ENCODE assay signal across 18 cellular contexts in genomic region chr11:76656087-76656531, GRCh38. TPM values are rescaled to one million over a fixed set of nuclear protein-coding genes. Genes with fewer than 3 reads are reported as not detected.
A peak's percentile ranks its signal among the peaks of the same experiment; 100 is the strongest.
DNase-seq lines count a peak whose midpoint lies in the region; ATAC-seq and TF ChIP-seq lines count a peak whose summit lies in the region.
"Had no signal": no experiment of that assay in that cellular context is flagged by ENCODE, and none has a peak within 500 bp of the region (broad histone marks: within the 10 kb centered on the region; RNA-seq: fewer than 3 reads in every experiment).

No MANE protein-coding gene starts in this region.

- H3K4ac ChIP-seq in H9 (ENCODE audit: low read depth, low read length) = no peak overlapping the region
- no peak overlapping the region for H3K4ac ChIP-seq in mesenchymal stem cell (ENCODE audit: low read depth in 1 of 2, low read length in 2 of 2)

- WGBS in H9 (ENCODE audit: extremely low coverage, insufficient read length, low lambda C conversion rate) = no CpG with 5 or more reads among the region's 8 CpGs
- 91% methylated on average over 6 of the region's 8 CpGs for WGBS in mesenchymal stem cell
- WGBS in smooth muscle cell (ENCODE audit: low lambda C conversion rate) = 91% methylated on average over 8 of the region's 8 CpGs

- H3K27me3 ChIP-seq in H9 (ENCODE audit: insufficient read depth, low read length) = no peaks in the 10 kb centered on the region
- H3K27me3 ChIP-seq in mesenchymal stem cell (ENCODE audit: control insufficient read depth in 1 of 2, insufficient read depth in 1 of 2, low read length in 2 of 2) = peaks cover 0 to 3% of the 10 kb centered on the region in 2 experiments
- no peaks in the 10 kb centered on the region for H3K27me3 ChIP-seq in smooth muscle cell (ENCODE audit: low read depth)
- H3K27me3 ChIP-seq in MM.1S (replicated peaks; ENCODE audit: insufficient read depth, low read length) = 0 out of 2 replicates have a peak, but pooled peaks cover 10% of the 10 kb centered on the region
- H3K27me3 ChIP-seq: testis had no signal

- H3K4me1 Mint-ChIP-seq in H9 (peaks cover 11 to 29% of the 10 kb centered on the region in 2 experiments), chondrocyte (ENCODE audit: low read depth) (peaks cover 64% of the 10 kb centered on the region)

- H3K9me3 Mint-ChIP-seq in H9 = no peaks in the 10 kb centered on the region
- no peaks in the 10 kb centered on the region for H3K9me3 Mint-ChIP-seq in chondrocyte (ENCODE audit: low read depth)
- H3K9me3 Mint-ChIP-seq: activated T-helper 1 cell treated with anti-CD3 and anti-CD28 coated beads, Interleukin-12 subunit alpha, Interleukin-12 subunit beta, Interleukin-2, Interleukin-4 antibody, amounts not matched to agents 30 ng/mL and 10 ng/mL and 1 ng/mL, durations not matched to agents 14 hours and 24 hours and 36 hours had no signal

- H3K27me3 Mint-ChIP-seq in H9 (ENCODE audit: low read depth) = peaks cover 2% of the 10 kb centered on the region
- H3K27me3 Mint-ChIP-seq in chondrocyte (ENCODE audit: low read depth) = no peaks in the 10 kb centered on the region

- H2AK5ac ChIP-seq in H9 (ENCODE audit: insufficient read length, low read length) (no peak overlapping the region), mesenchymal stem cell (ENCODE audit: low read length, severe bottlenecking) (no peak overlapping the region)

- H2BK12ac ChIP-seq in H9 (ENCODE audit: insufficient read length, low read depth, low read length) (no peak overlapping the region), mesenchymal stem cell (ENCODE audit: low read length in 2 of 2) (peak overlapping the region in 1 of 2 experiments; percentile 78)

- H3K79me2 ChIP-seq in H9 (ENCODE audit: insufficient read depth, low read length) (no peaks in the 10 kb centered on the region), smooth muscle cell (ENCODE audit: low read depth) (peaks cover 11% of the 10 kb centered on the region), MM.1S (ENCODE audit: low read length) (no peaks in the 10 kb centered on the region)

- no peak overlapping the region for H3K18ac ChIP-seq in H9 (ENCODE audit: insufficient read length, low read depth, low read length)
- peak overlapping the region; percentile 22 to 33 for H3K18ac ChIP-seq in mesenchymal stem cell (ENCODE audit: low read depth in 1 of 2, low read length in 2 of 2)

- H3K9me3 ChIP-seq in H9 (ENCODE audit: control insufficient read depth, low read depth, low read length) = no peaks in the 10 kb centered on the region
- H3K9me3 ChIP-seq in mesenchymal stem cell (ENCODE audit: control insufficient read depth, low read length) = no peaks in the 10 kb centered on the region
- no peaks in the 10 kb centered on the region for H3K9me3 ChIP-seq in smooth muscle cell (replicated peaks; ENCODE audit: low read depth)
- no peaks in the 10 kb centered on the region for H3K9me3 ChIP-seq in MM.1S (replicated peaks; ENCODE audit: insufficient read depth, low read length)
- H3K9me3 ChIP-seq: SK-N-SH, testis had no signal

- H3K4me2 ChIP-seq in H9 (ENCODE audit: insufficient read depth, insufficient read length, low read length) (no peak overlapping the region), mesenchymal stem cell (ENCODE audit: low read length, poor library complexity, severe bottlenecking) (no peak overlapping the region), smooth muscle cell (peak overlapping the region; percentile 31), MM.1S (ENCODE audit: low read depth, low read length) (no peak overlapping the region)
- H3K4me2 ChIP-seq: SK-N-SH had no signal

- H4K91ac ChIP-seq in H9 (ENCODE audit: insufficient read length, low read depth, low read length) = no peak overlapping the region
- peak overlapping the region; percentile 52 for H4K91ac ChIP-seq in mesenchymal stem cell (ENCODE audit: low read length)

- no peak overlapping the region for H2BK20ac ChIP-seq in H9 (ENCODE audit: low read depth, low read length, poor library complexity, severe bottlenecking)

- H2AFZ ChIP-seq in H9 (ENCODE audit: low read length) (no peak overlapping the region), mesenchymal stem cell (ENCODE audit: low read depth, low read length) (no peak overlapping the region), smooth muscle cell (ENCODE audit: low read depth) (no peak overlapping the region), MM.1S (ENCODE audit: low read length) (no peak overlapping the region)

- H3K27ac ChIP-seq in H9 (ENCODE audit: insufficient read length, low read depth, low read length) (no peak overlapping the region), mesenchymal stem cell (ENCODE audit: low read length, poor library complexity, severe bottlenecking) (no peak overlapping the region), smooth muscle cell (ENCODE audit: low read depth) (peak overlapping the region; percentile 96), MM.1S (ENCODE audit: low read length) (no peak overlapping the region)
- H3K27ac ChIP-seq: testis had no signal

- H3K79me1 ChIP-seq in H9 (ENCODE audit: insufficient read depth, low read depth, low read length, poor library complexity, severe bottlenecking) (no peaks in the 10 kb centered on the region), mesenchymal stem cell (replicated peaks; ENCODE audit: low read length, poor library complexity, severe bottlenecking) (no peaks in the 10 kb centered on the region)

- no peaks in the 10 kb centered on the region for H3K9me2 ChIP-seq in MM.1S (replicated peaks; ENCODE audit: insufficient read depth, low read length)
- H3K9me2 ChIP-seq: SK-N-SH had no signal

- H2BK120ac ChIP-seq in H9 (ENCODE audit: low read depth, low read length, poor library complexity, severe bottlenecking) (no peak overlapping the region), mesenchymal stem cell (ENCODE audit: low read depth, low read length) (no peak overlapping the region)

- H3K36me3 ChIP-seq in mesenchymal stem cell (ENCODE audit: control insufficient read depth in 1 of 2, insufficient read depth in 2 of 2, low read depth in 1 of 2, low read length in 2 of 2) (peaks cover 32 to 55% of the 10 kb centered on the region in 2 experiments), smooth muscle cell (ENCODE audit: low read depth) (no peaks in the 10 kb centered on the region), MM.1S (replicated peaks; ENCODE audit: insufficient read depth, low read length) (no peaks in the 10 kb centered on the region)

- peak; percentile 27 for DNase-seq in H9
- peak; percentile 57 for DNase-seq in chondrocyte (ENCODE audit: low spot score)
- DNase-seq in mesenchymal stem cell = no peak
- DNase-seq in smooth muscle cell (lab: John Stamatoyannopoulos, UW; ENCODE audit: unreplicated experiment) = no peak
- no peak for DNase-seq in NCI-H187 (lab: John Stamatoyannopoulos, UW)
- DNase-seq in MM.1S = no peak
- DNase-seq: amniotic stem cell; cerebellar nuclear complex; foreskin fibroblast; NCI-H2029; NCI-H524 treated with DMSO at 0.1 percent for 48 hours; stimulated activated CD4-positive, alpha-beta T cell treated with anti-CD3 and anti-CD28 coated beads, Interleukin-2, amount 100 ng/mL, for 48 hours; testis had no signal

- H3K14ac ChIP-seq in H9 (ENCODE audit: insufficient read depth, low read length) (no peak overlapping the region), mesenchymal stem cell (ENCODE audit: low read length in 2 of 2) (no peak overlapping the region)

- TF ChIP-seq CTCF in H9 (conservative IDR thresholded peaks at IDR 0.05) (no peak), chondrocyte (IDR thresholded peaks at IDR 0.05) (no peak), smooth muscle cell (IDR thresholded peaks at IDR 0.05; ENCODE audit: borderline replicate concordance, insufficient read depth, poor library complexity, severe bottlenecking) (no peak), MM.1S (IDR thresholded peaks at IDR 0.05; ENCODE audit: low read length) (no peak)

- H3K23ac ChIP-seq in H9 (ENCODE audit: insufficient read length, low read depth, low read length) (no peak overlapping the region), mesenchymal stem cell (ENCODE audit: low read length in 2 of 2) (no peak overlapping the region)

- H2BK5ac ChIP-seq in H9 (ENCODE audit: insufficient read length, low read length) (no peak overlapping the region), mesenchymal stem cell (ENCODE audit: low read depth, low read length, poor library complexity, severe bottlenecking) (no peak overlapping the region)

- H3K4me3 Mint-ChIP-seq in H9 (no peak overlapping the region), chondrocyte (ENCODE audit: unreplicated experiment) (no peak overlapping the region)
- H3K4me3 Mint-ChIP-seq: activated T-helper 1 cell treated with anti-CD3 and anti-CD28 coated beads, Interleukin-12 subunit alpha, Interleukin-12 subunit beta, Interleukin-2, Interleukin-4 antibody, amounts not matched to agents 30 ng/mL and 10 ng/mL and 1 ng/mL, durations not matched to agents 14 hours and 24 hours and 36 hours had no signal

- H3K27ac Mint-ChIP-seq in H9 (no peak overlapping the region; a peak in 1 of 7 replicates), chondrocyte (ENCODE audit: unreplicated experiment) (peak overlapping the region; percentile 74)
- H3K27ac Mint-ChIP-seq: activated T-helper 1 cell treated with anti-CD3 and anti-CD28 coated beads, Interleukin-12 subunit alpha, Interleukin-12 subunit beta, Interleukin-2, Interleukin-4 antibody, amounts not matched to agents 30 ng/mL and 10 ng/mL and 1 ng/mL, durations not matched to agents 14 hours and 24 hours and 36 hours had no signal

- H4K8ac ChIP-seq in H9 (replicated peaks; ENCODE audit: insufficient read length, low read depth, low read length) (no peak overlapping the region), mesenchymal stem cell (ENCODE audit: low read length) (peak overlapping the region; percentile 57)

- H2BK15ac ChIP-seq in H9 (ENCODE audit: low read depth, low read length) (no peak overlapping the region), mesenchymal stem cell (ENCODE audit: low read depth, poor library complexity, severe bottlenecking) (peak overlapping the region; percentile 71)

- no peak overlapping the region for H3K56ac ChIP-seq in H9 (ENCODE audit: insufficient read length, low read depth, low read length)

- no peaks in the 10 kb centered on the region for H3K23me2 ChIP-seq in H9 (ENCODE audit: insufficient read length, low read depth, low read length, poor library complexity, severe bottlenecking)

- no peak overlapping the region for H4K5ac ChIP-seq in H9 (ENCODE audit: insufficient read length, low read depth, low read length)

- H3F3A ChIP-seq in smooth muscle cell (ENCODE audit: low read depth) (peaks cover 7% of the 10 kb centered on the region), MM.1S (ENCODE audit: insufficient read depth, low read length) (no peaks in the 10 kb centered on the region)

- H3K9ac ChIP-seq in H9 (ENCODE audit: extremely low read depth, insufficient read length, low read length) = no peak overlapping the region
- peak overlapping the region; percentile 4 for H3K9ac ChIP-seq in mesenchymal stem cell (ENCODE audit: low read length)
- no peak overlapping the region for H3K9ac ChIP-seq in smooth muscle cell (ENCODE audit: low read depth)
- H3K9ac ChIP-seq in MM.1S (ENCODE audit: low read length) = no peak overlapping the region
- H3K9ac ChIP-seq: SK-N-SH had no signal

- H3T11ph ChIP-seq in H9 (ENCODE audit: low read length) = no peak overlapping the region

- H3K4me1 ChIP-seq in H9 (ENCODE audit: insufficient read depth, low read length) (no peaks in the 10 kb centered on the region), mesenchymal stem cell (ENCODE audit: control insufficient read depth, insufficient read depth, low read depth, low read length) (peaks cover 4% of the 10 kb centered on the region), smooth muscle cell (ENCODE audit: low read depth) (no peaks in the 10 kb centered on the region), MM.1S (ENCODE audit: low read length) (peaks cover 5% of the 10 kb centered on the region; the same call in 1 of the 2 replicates)

- H3K4me3 ChIP-seq in mesenchymal stem cell (ENCODE audit: insufficient read depth in 1 of 2, low read depth in 1 of 2, low read length in 2 of 2) = no peak overlapping the region
- H3K4me3 ChIP-seq in smooth muscle cell = no peak overlapping the region
- H3K4me3 ChIP-seq in MM.1S (ENCODE audit: low read length) = no peak overlapping the region
- H3K4me3 ChIP-seq: testis had no signal

- H4K20me1 ChIP-seq in H9 (ENCODE audit: control insufficient read depth, insufficient read depth, insufficient read length) = no peaks in the 10 kb centered on the region
- peaks cover 40% of the 10 kb centered on the region for H4K20me1 ChIP-seq in smooth muscle cell (ENCODE audit: low read depth)
- no peaks in the 10 kb centered on the region for H4K20me1 ChIP-seq in MM.1S (ENCODE audit: insufficient read depth, low read length)

- no peaks in the 10 kb centered on the region for H3K36me3 Mint-ChIP-seq in H9 (ENCODE audit: insufficient read depth in 1 of 3, low read depth in 3 of 3)
- H3K36me3 Mint-ChIP-seq in chondrocyte (ENCODE audit: low read depth) = peaks cover 30% of the 10 kb centered on the region

- no peak for ATAC-seq in HG03354 (IDR thresholded peaks at IDR 0.05; ENCODE audit: poor library complexity, severe bottlenecking, unreplicated experiment)
- no peak for ATAC-seq in HG03439 (IDR thresholded peaks at IDR 0.05; ENCODE audit: unreplicated experiment)

RNA-seq across cellular contexts. Expression of gene LRRC32, which starts 14.4 kb away (rescaled TPM):
- 0.46 and 0.59 TPM in 2 replicates for total RNA-seq in H9 (2021)
- 113 to 367 TPM (median 367 TPM) in 3 replicates for total RNA-seq in chondrocyte
- polyA plus RNA-seq in mesenchymal stem cell (2013, experiment 1 of 2) = 35.9 TPM
- 36.0 TPM for polyA plus RNA-seq in mesenchymal stem cell (2013, experiment 2 of 2)
- 147 and 171 TPM in 2 replicates for total RNA-seq in smooth muscle cell
- polyA plus RNA-seq in smooth muscle cell = 330 and 444 TPM in 2 replicates
- total RNA-seq: HT-29 had no signal

Comparison
In these comparisons a context has a peak if more than half of its experiments do, and no peak if none do; other contexts are left out.
1. DNase-seq: peak in H9 (single experiment) and chondrocyte (single experiment); none in mesenchymal stem cell (single experiment), smooth muscle cell (single experiment), NCI-H187 (0 of 2) and MM.1S (single experiment).
2. RNA of gene LRRC32, which starts 14.4 kb away (total RNA-seq): 113 to 367 TPM in chondrocyte and 147 to 171 TPM in smooth muscle cell; 0.46 to 0.59 TPM in H9; every median in the first group is over 10 times any median in the second.